39 cellular contexts compared by ENCODE assay signal in genomic region chr4:45530498-45530897, GRCh38.
"Had no signal": no experiment of that assay in that cellular context is flagged by ENCODE, and none has a peak within 500 bp of the region (broad histone marks: within the 10 kb centered on the region; RNA-seq: fewer than 3 reads in every experiment).

No MANE protein-coding gene starts in this region.

- H3K4me3 ChIP-seq: adrenal gland, ascending aorta, body of pancreas, breast epithelium, cardiac muscle cell had no signal

- H3K27ac ChIP-seq: adrenal gland, ascending aorta, body of pancreas, brain microvascular endothelial cell, breast epithelium, cardiac muscle cell had no signal

- H3K36me3 ChIP-seq: adrenal gland, ascending aorta, brain microvascular endothelial cell, breast epithelium, cardiac muscle cell had no signal

- H3K27me3 ChIP-seq: adrenal gland, ascending aorta, body of pancreas, brain microvascular endothelial cell, breast epithelium, cardiac muscle cell had no signal

- H3K4me1 Mint-ChIP-seq: activated naive CD4-positive, alpha-beta T cell treated with anti-CD3 and anti-CD28 coated beads, Interleukin-2, amount 10 ng/mL, durations not matched to agents 7 days and 5 days; activated naive CD4-positive, alpha-beta T cell treated with anti-CD3 and anti-CD28 coated beads, Interleukin-2, amount 50 U/mL, for 24 hours; activated naive CD8-positive, alpha-beta T cell treated with anti-CD3 and anti-CD28 coated beads for 36 hours; activated naive CD8-positive, alpha-beta T cell treated with anti-CD3 and anti-CD28 coated beads, Interleukin-2, amount 10 ng/mL, durations not matched to agents 7 days and 5 days; activated naive CD8-positive, alpha-beta T cell treated with anti-CD3 and anti-CD28 coated beads, Interleukin-2, amount 50 U/mL, for 24 hours; activated T-helper 17 cell treated with anti-CD3 and anti-CD28 coated beads, Interleukin-2, amount 50 U/mL, for 72 hours; brain; central memory CD8-positive, alpha-beta T cell had no signal

- H3K9me3 ChIP-seq: adrenal gland, body of pancreas had no signal

- DNase-seq: activated effector memory CD4-positive, alpha-beta T cell treated with anti-CD3 and anti-CD28 coated beads, Interleukin-2, amount 50 U/mL, for 16 hours; activated effector memory CD4-positive, alpha-beta T cell treated with Interleukin-2 at 50 U/mL for 16 hours; activated gamma-delta T cell; activated gamma-delta T cell treated with Interleukin-2 at 50 U/mL for 16 hours; activated naive CD4-positive, alpha-beta T cell; activated naive CD4-positive, alpha-beta T cell treated with anti-CD3 and anti-CD28 coated beads for 36 hours; activated naive CD4-positive, alpha-beta T cell treated with anti-CD3 and anti-CD28 coated beads, Interleukin-2, amount 10 ng/mL, durations not matched to agents 7 days and 5 days; activated naive CD4-positive, alpha-beta T cell treated with anti-CD3 and anti-CD28 coated beads, Interleukin-2, amount 50 U/mL, for 16 hours; activated naive CD4-positive, alpha-beta T cell treated with Interleukin-2 at 50 U/mL for 16 hours; activated naive CD8-positive, alpha-beta T cell treated with anti-CD3 and anti-CD28 coated beads for 36 hours; activated naive CD8-positive, alpha-beta T cell treated with anti-CD3 and anti-CD28 coated beads, Interleukin-2, amount 10 ng/mL, durations not matched to agents 7 days and 5 days; activated naive CD8-positive, alpha-beta T cell treated with anti-CD3 and anti-CD28 coated beads, Interleukin-2, amount 50 U/mL, for 24 hours; activated T-cell treated with anti-CD3 and anti-CD28 coated beads for 4 hours; activated T-cell treated with anti-CD3 and anti-CD28 coated beads, Interleukin-2, amount 50 U/mL, for 1 hour; activated T-cell treated with anti-CD3 and anti-CD28 coated beads, Interleukin-2, amount 50 U/mL, for 24 hours; activated T-cell treated with anti-CD3 and anti-CD28 coated beads, Interleukin-2, amount 50 U/mL, for 4 hours; activated T-cell treated with anti-CD3 and anti-CD28 coated beads, Interleukin-2, amount 50 U/mL, for 48 hours; activated T-cell treated with anti-CD3 and anti-CD28 coated beads, Interleukin-2, amount 50 U/mL, for 72 hours; adrenal gland; amniotic stem cell; amygdala; anterior cingulate cortex; aorta; body of pancreas; brain microvascular endothelial cell; caudate nucleus; central memory CD4-positive, alpha-beta T cell; cerebellar nuclear complex had no signal

- H3K27me3 Mint-ChIP-seq: activated naive CD4-positive, alpha-beta T cell treated with anti-CD3 and anti-CD28 coated beads, Interleukin-2, amount 10 ng/mL, durations not matched to agents 7 days and 5 days; activated naive CD4-positive, alpha-beta T cell treated with anti-CD3 and anti-CD28 coated beads, Interleukin-2, amount 50 U/mL, for 24 hours; activated naive CD8-positive, alpha-beta T cell; activated naive CD8-positive, alpha-beta T cell treated with anti-CD3 and anti-CD28 coated beads for 36 hours; activated naive CD8-positive, alpha-beta T cell treated with anti-CD3 and anti-CD28 coated beads, Interleukin-2, amount 10 ng/mL, durations not matched to agents 7 days and 5 days; activated naive CD8-positive, alpha-beta T cell treated with anti-CD3 and anti-CD28 coated beads, Interleukin-2, amount 50 U/mL, for 24 hours; activated T-cell treated with anti-CD3 and anti-CD28 coated beads, Interleukin-2, amount 50 U/mL, for 24 hours; activated T-helper 17 cell treated with anti-CD3 and anti-CD28 coated beads, Interleukin-2, amount 50 U/mL, for 72 hours; central memory CD8-positive, alpha-beta T cell had no signal

- H3K27ac Mint-ChIP-seq: activated naive CD4-positive, alpha-beta T cell treated with anti-CD3 and anti-CD28 coated beads for 36 hours; activated naive CD4-positive, alpha-beta T cell treated with anti-CD3 and anti-CD28 coated beads, Interleukin-2, amount 10 ng/mL, durations not matched to agents 7 days and 5 days; activated naive CD4-positive, alpha-beta T cell treated with anti-CD3 and anti-CD28 coated beads, Interleukin-2, amount 50 U/mL, for 24 hours; activated naive CD4-positive, alpha-beta T cell treated with anti-CD3 and anti-CD28 coated beads, Interleukin-2, amount 50 U/mL, for 72 hours; activated naive CD8-positive, alpha-beta T cell; activated naive CD8-positive, alpha-beta T cell treated with anti-CD3 and anti-CD28 coated beads for 36 hours; activated naive CD8-positive, alpha-beta T cell treated with anti-CD3 and anti-CD28 coated beads, Interleukin-2, amount 10 ng/mL, durations not matched to agents 7 days and 5 days; activated naive CD8-positive, alpha-beta T cell treated with anti-CD3 and anti-CD28 coated beads, Interleukin-2, amount 50 U/mL, for 24 hours; activated T-cell treated with anti-CD3 and anti-CD28 coated beads, Interleukin-2, amount 50 U/mL, for 24 hours; activated T-cell treated with anti-CD3 and anti-CD28 coated beads, Interleukin-2, amount 50 U/mL, for 72 hours; activated T-helper 1 cell treated with anti-CD3 and anti-CD28 coated beads, Interleukin-12 subunit alpha, Interleukin-12 subunit beta, Interleukin-2, Interleukin-4 antibody, amounts not matched to agents 30 ng/mL and 10 ng/mL and 1 ng/mL, durations not matched to agents 14 hours and 24 hours and 36 hours; activated T-helper 17 cell treated with anti-CD3 and anti-CD28 coated beads, Interleukin-2, amount 50 U/mL, for 72 hours; activated T-helper 2 cell treated with anti-CD3 and anti-CD28 coated beads, Interferon-gamma antibody, Interleukin-2, Interleukin-4, amounts not matched to agents 10 μg/mL and 5 μg/mL and 100 μg/mL, durations not matched to agents 14 hours and 24 hours and 36 hours; brain had no signal

- H3K4me1 ChIP-seq: adrenal gland, ascending aorta, body of pancreas, breast epithelium had no signal

- ATAC-seq: activated naive CD4-positive, alpha-beta T cell treated with anti-CD3 and anti-CD28 coated beads, Interleukin-2, amount 50 U/mL, for 72 hours; activated naive CD8-positive, alpha-beta T cell treated with anti-CD3 and anti-CD28 coated beads, Interleukin-2, amount 50 U/mL, for 24 hours; activated T-cell treated with anti-CD3 and anti-CD28 coated beads, Interleukin-2, amount 50 U/mL, for 72 hours; activated T-helper 17 cell treated with anti-CD3 and anti-CD28 coated beads, Interleukin-2, amount 50 U/mL, for 72 hours; body of pancreas had no signal

- H3K4me3 Mint-ChIP-seq: activated naive CD4-positive, alpha-beta T cell treated with anti-CD3 and anti-CD28 coated beads for 36 hours; activated naive CD4-positive, alpha-beta T cell treated with anti-CD3 and anti-CD28 coated beads, Interleukin-2, amount 10 ng/mL, durations not matched to agents 7 days and 5 days; activated naive CD4-positive, alpha-beta T cell treated with anti-CD3 and anti-CD28 coated beads, Interleukin-2, amount 50 U/mL, for 24 hours; activated naive CD8-positive, alpha-beta T cell; activated naive CD8-positive, alpha-beta T cell treated with anti-CD3 and anti-CD28 coated beads for 36 hours; activated naive CD8-positive, alpha-beta T cell treated with anti-CD3 and anti-CD28 coated beads, Interleukin-2, amount 10 ng/mL, durations not matched to agents 7 days and 5 days; activated naive CD8-positive, alpha-beta T cell treated with anti-CD3 and anti-CD28 coated beads, Interleukin-2, amount 50 U/mL, for 24 hours; activated T-cell treated with anti-CD3 and anti-CD28 coated beads, Interleukin-2, amount 50 U/mL, for 24 hours; activated T-cell treated with anti-CD3 and anti-CD28 coated beads, Interleukin-2, amount 50 U/mL, for 4 hours; activated T-cell treated with anti-CD3 and anti-CD28 coated beads, Interleukin-2, amount 50 U/mL, for 72 hours; activated T-helper 1 cell treated with anti-CD3 and anti-CD28 coated beads, Interleukin-12 subunit alpha, Interleukin-12 subunit beta, Interleukin-2, Interleukin-4 antibody, amounts not matched to agents 30 ng/mL and 10 ng/mL and 1 ng/mL, durations not matched to agents 14 hours and 24 hours and 36 hours; activated T-helper 17 cell treated with anti-CD3 and anti-CD28 coated beads, Interleukin-2, amount 50 U/mL, for 72 hours; brain; central memory CD8-positive, alpha-beta T cell had no signal

- H3K9me3 Mint-ChIP-seq: activated naive CD4-positive, alpha-beta T cell treated with anti-CD3 and anti-CD28 coated beads, Interleukin-2, amount 50 U/mL, for 24 hours had no signal
